Comparison of ENCODE assay signal across 1 cellular context in genomic region chr14:97705107-97705506, GRCh38.
TF ChIP-seq lines count a peak whose summit lies in the region.

No MANE protein-coding gene starts in this region.

TF ChIP-seq in HepG2, 621 proteins besides CTCF, POLR2A, EP300 and RAD21 (continued from another document):
- TF ChIP-seq FOXA1 (IDR thresholded peaks at IDR 0.05) (no peak), FOXA1 (CRISPR knock-in tag; IDR thresholded peaks at IDR 0.05) (no peak)
